ENCODE assay signal across 2 cellular contexts in genomic region chr6:57220083-57220703, GRCh38.
TF ChIP-seq lines count a peak whose summit lies in the region.

No MANE protein-coding gene starts in this region.

TF ChIP-seq in SK-N-SH treated with all-trans-retinoic acid at 6 μM for 48 hours, 23 proteins besides CTCF, POLR2A, EP300 and RAD21 (continued from another document):
- TF ChIP-seq TSHZ2 (CRISPR knock-in tag; IDR thresholded peaks at IDR 0.05), result no peak
- no peak for TF ChIP-seq ZNF565 (CRISPR knock-in tag; conservative IDR thresholded peaks at IDR 0.05; ENCODE audit: low read depth)
TF ChIP-seq in SK-N-SH treated with all-trans-retinoic acid at 6 μM for 48 hours: peak in this region for 1.

TF ChIP-seq in SK-N-SH, 30 proteins besides CTCF, POLR2A, EP300 and RAD21 (continued from another document):
- TF ChIP-seq USF1 (IDR thresholded peaks at IDR 0.05; ENCODE audit: borderline replicate concordance, low read depth) (no peak), GABPA (IDR thresholded peaks at IDR 0.05; ENCODE audit: low read depth) (no peak), MEF2A (IDR thresholded peaks at IDR 0.05; ENCODE audit: borderline replicate concordance, low read depth) (no peak), REST (IDR thresholded peaks at IDR 0.05; ENCODE audit: low read depth, low read length) (no peak), PBX3 (IDR thresholded peaks at IDR 0.05) (no peak), EZH2phosphoT487 (IDR thresholded peaks at IDR 0.05; ENCODE audit: borderline replicate concordance, low read depth) (no peak), SMC3 (IDR thresholded peaks at IDR 0.05; ENCODE audit: low read depth, low read length) (no peak), RCOR1 (IDR thresholded peaks at IDR 0.05; ENCODE audit: low read length) (no peak), TAF1 (IDR thresholded peaks at IDR 0.05; ENCODE audit: borderline replicate concordance, low read depth, low read length) (no peak), JUND (IDR thresholded peaks at IDR 0.05) (no peak; the same call in 1 of the 2 replicates), TCF12 (IDR thresholded peaks at IDR 0.05) (no peak), POLR2AphosphoS5 (IDR thresholded peaks at IDR 0.05; ENCODE audit: low read depth, low read length) (no peak)
TF ChIP-seq in SK-N-SH: peak in this region for 0.
